In genomic region chr16:50856991-50857390, GRCh38 we compare ENCODE assay signal across 12 cellular contexts.
DNase-seq lines count a peak whose midpoint lies in the region; ATAC-seq and TF ChIP-seq lines count a peak whose summit lies in the region.
"Had no signal": no experiment of that assay in that cellular context is flagged by ENCODE, and none has a peak within 500 bp of the region (broad histone marks: within the 10 kb centered on the region; RNA-seq: fewer than 3 reads in every experiment).

No MANE protein-coding gene starts in this region.

- no peak for ATAC-seq in heart left ventricle
- no peak for ATAC-seq in lung (ENCODE audit: insufficient read depth, low FRiP score)
- ATAC-seq: A549; CD8-positive, alpha-beta T cell had no signal

- intact Hi-C loops in heart left ventricle (cut with DNase I) = no loop called here

- DNase-seq in right atrium auricular region (ENCODE audit: low spot score) (peak; percentile 21), heart left ventricle (no peak), islet precursor cell (peak; percentile 27), lung (ENCODE audit: low spot score) (peak; percentile 22), AML-193 (lab: John Stamatoyannopoulos, UW) (no peak), NCI-H774 (lab: John Stamatoyannopoulos, UW) (no peak)
- DNase-seq: COR-L47, DMS53, GF-D8, HCEC 1CT had no signal

- TF ChIP-seq CTCF in right atrium auricular region (IDR thresholded peaks at IDR 0.05) = no peak
- TF ChIP-seq CTCF in heart left ventricle (IDR thresholded peaks at IDR 0.05) = no peak
- no peak for TF ChIP-seq CTCF in lung (IDR thresholded peaks at IDR 0.05; ENCODE audit: control extremely low read depth, extremely low read depth)

- H3K27ac ChIP-seq in right atrium auricular region (no peak overlapping the region), heart left ventricle (no peak overlapping the region), lung (ENCODE audit: low read depth in 1 of 2, low read length in 1 of 2) (no peak overlapping the region)
- H3K27ac ChIP-seq: A549 had no signal

- H3K27me3 ChIP-seq in right atrium auricular region (no peaks in the 10 kb centered on the region), heart left ventricle (peaks cover 0 to 9% (median 0%) of the 10 kb centered on the region in 9 donors), lung (ENCODE audit: control insufficient read depth, insufficient read depth) (no peaks in the 10 kb centered on the region)

- 51 to 71% (median 59%) methylated on average over 2 of the region's 2 CpGs for WGBS in heart left ventricle, 4 donors
- 56 to 62% methylated on average over 2 of the region's 2 CpGs for WGBS in lung, 2 donors

- H3K4me1 ChIP-seq in right atrium auricular region (no peaks in the 10 kb centered on the region), heart left ventricle (no peaks in the 10 kb centered on the region), lung (ENCODE audit: control insufficient read depth in 2 of 2, insufficient read depth in 2 of 2, low read length in 2 of 2) (no peaks in the 10 kb centered on the region)

- H3K9me3 ChIP-seq in right atrium auricular region = no peaks in the 10 kb centered on the region
- H3K9me3 ChIP-seq in heart left ventricle = peaks cover 0 to 4% (median 0%) of the 10 kb centered on the region in 12 donors
- peaks cover 0 to 8% of the 10 kb centered on the region in 2 donors for H3K9me3 ChIP-seq in lung (ENCODE audit: control insufficient read depth in 2 of 2, insufficient read depth in 1 of 2, low read length in 1 of 2)
- H3K9me3 ChIP-seq: A549 had no signal

- H3K4me3 ChIP-seq in right atrium auricular region (no peak overlapping the region), heart left ventricle (no peak overlapping the region), lung (no peak overlapping the region)
- H3K4me3 ChIP-seq: A549 had no signal

- H3K36me3 ChIP-seq in right atrium auricular region = no peaks in the 10 kb centered on the region
- H3K36me3 ChIP-seq in heart left ventricle = no peaks in the 10 kb centered on the region
- H3K36me3 ChIP-seq in lung (ENCODE audit: control insufficient read depth in 2 of 2, insufficient read depth in 2 of 2, low read length in 2 of 2) = no peaks in the 10 kb centered on the region

- no peak for TF ChIP-seq POLR2A in heart left ventricle (IDR thresholded peaks at IDR 0.05)

Comparison
In these comparisons a context has a peak if more than half of its experiments do, and no peak if none do; other contexts are left out.
1. DNase-seq: peak in right atrium auricular region (single experiment), islet precursor cell (single experiment) and lung (single experiment); none in heart left ventricle (0 of 5), AML-193 (0 of 2) and NCI-H774 (single experiment).